Comparison of ENCODE assay signal across 21 cellular contexts in the genomic region with DNA sequence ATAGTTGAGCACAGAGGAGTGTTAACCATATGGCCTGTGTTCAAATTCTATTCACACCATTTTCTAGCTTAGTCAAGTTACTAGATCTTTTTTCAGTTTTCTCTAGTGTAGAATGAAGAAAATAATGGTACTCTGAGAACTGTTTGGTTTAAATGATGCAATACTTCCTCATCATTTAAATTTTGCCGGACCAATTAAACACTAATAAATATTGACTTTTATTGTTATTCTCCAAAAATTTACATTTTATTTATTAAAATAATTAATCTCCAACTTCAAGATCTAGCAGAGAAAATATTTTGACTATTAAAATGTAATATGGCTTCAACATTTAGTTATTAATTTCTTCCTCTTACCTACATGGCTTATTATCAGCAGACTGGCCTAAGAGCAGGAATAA.
DNase-seq lines count a peak whose midpoint lies in the region; ATAC-seq, FAIRE-seq and TF ChIP-seq lines count a peak whose summit lies in the region.
"Had no signal": no experiment of that assay in that cellular context is flagged by ENCODE, and none has a peak within 500 bp of the region (broad histone marks: within the 10 kb centered on the region; RNA-seq: fewer than 3 reads in every experiment).

No MANE protein-coding gene starts in this region.

- FAIRE-seq in G401.6 (lab: Jason Lieb, UNC) (peak; percentile 17), K562 (lab: Jason Lieb, UNC) (no peak), islet of Langerhans (lab: Jason Lieb, UNC) (peak; percentile 43)
- FAIRE-seq: A549, D721Med, GM12891, GM19239 had no signal

- H3K36me3 Mint-ChIP-seq in mesothelial cell of epicardium = no peaks in the 10 kb centered on the region
- H3K36me3 Mint-ChIP-seq in stimulated activated memory B cell treated with anti-CD40 and anti-IgM and Interleukin-4, amounts not matched to agents 10 μg/mL and 1 μg/mL and 100 μg/mL, for 72 hours = no peaks in the 10 kb centered on the region
- H3K36me3 Mint-ChIP-seq: CD8-positive, alpha-beta T cell had no signal

- H3K4me2 ChIP-seq in K562 (ENCODE audit: insufficient read depth, low read length) = no peak overlapping the region
- H3K4me2 ChIP-seq: A549; BLaER1 treated with 17β-estradiol and CSF1 and Interleukin-3, amounts not matched to agents 10 nM and 100 nM had no signal

- peaks cover 3% of the 10 kb centered on the region for H3K27me3 Mint-ChIP-seq in mesothelial cell of epicardium (ENCODE audit: low read depth)
- no peaks in the 10 kb centered on the region for H3K27me3 Mint-ChIP-seq in stimulated activated memory B cell treated with anti-CD40 and anti-IgM and Interleukin-4, amounts not matched to agents 10 μg/mL and 1 μg/mL and 100 μg/mL, for 72 hours
- H3K27me3 Mint-ChIP-seq: B cell; CD4-positive, alpha-beta T cell had no signal

- no peak for TF ChIP-seq EP300 in K562 (IDR thresholded peaks at IDR 0.05; ENCODE audit: low read length)

- H3K9me3 Mint-ChIP-seq in mesothelial cell of epicardium = peaks cover 11% of the 10 kb centered on the region
- peaks cover 7% of the 10 kb centered on the region for H3K9me3 Mint-ChIP-seq in stimulated activated memory B cell treated with anti-CD40 and anti-IgM and Interleukin-4, amounts not matched to agents 10 μg/mL and 1 μg/mL and 100 μg/mL, for 72 hours
- H3K9me3 Mint-ChIP-seq: CD4-positive, alpha-beta T cell; CD8-positive, alpha-beta T cell had no signal

- H3K4me1 Mint-ChIP-seq in mesothelial cell of epicardium = peaks cover 6% of the 10 kb centered on the region
- no peaks in the 10 kb centered on the region for H3K4me1 Mint-ChIP-seq in stimulated activated memory B cell treated with anti-CD40 and anti-IgM and Interleukin-4, amounts not matched to agents 10 μg/mL and 1 μg/mL and 100 μg/mL, for 72 hours
- H3K4me1 Mint-ChIP-seq: B cell had no signal

- no peak overlapping the region for H3K4me3 ChIP-seq in K562
- H3K4me3 ChIP-seq: A549; BLaER1 treated with 17β-estradiol and CSF1 and Interleukin-3, amounts not matched to agents 10 nM and 100 nM had no signal

- in situ Hi-C loops in K562 (cut with MboI) = no loop called here
- in situ Hi-C loops in KBM-7 (cut with MboI; ENCODE audit: low pct_unique_long_range_greater_than_20kb, low sequenced_read_pairs) = no loop called here

- H3K36me3 ChIP-seq in K562 (ENCODE audit: control insufficient read depth, insufficient read depth, low read length) = no peaks in the 10 kb centered on the region
- H3K36me3 ChIP-seq: BLaER1 treated with 17β-estradiol and CSF1 and Interleukin-3, amounts not matched to agents 10 nM and 100 nM had no signal

- no peaks in the 10 kb centered on the region; the same call in none of the 2 replicates for H3K9me3 ChIP-seq in K562 (replicated peaks; ENCODE audit: control insufficient read depth, insufficient read depth, low read depth, low read length)
- H3K9me3 ChIP-seq: A549, Caco-2 had no signal

- no peak overlapping the region for H3K9ac ChIP-seq in K562 (ENCODE audit: insufficient read depth in 1 of 2, low read depth in 2 of 2, low read length in 2 of 2)
- H3K9ac ChIP-seq: BLaER1 treated with 17β-estradiol and CSF1 and Interleukin-3, amounts not matched to agents 10 nM and 100 nM had no signal

- H2AFZ ChIP-seq in K562 (ENCODE audit: low read depth, low read length) = no peak overlapping the region

- CTCF ChIA-PET in K562 (lab: Yijun Ruan, JAX; ENCODE audit: low intra/inter-chr PET ratio) = no interaction called here

- DNase-seq in K562 (ENCODE audit: extremely low read depth in 1 of 4, low spot score in 3 of 4) = no peak
- DNase-seq in mesothelial cell of epicardium (ENCODE audit: low spot score in 2 of 2, unreplicated experiment in 2 of 2) = no peak
- no peak for DNase-seq in KBM-7
- DNase-seq: AML-193; Caco-2; Calu3; CD4-positive, alpha-beta T cell; CD8-positive, alpha-beta T cell; DMS79 treated with DMSO at 0.1 percent for 48 hours; GDM1 had no signal

- no TSS peak for BruUV-seq in K562 (replicated peaks; lab: Mats Ljungman, UMichigan)

- no peak overlapping the region for H3K27ac ChIP-seq in K562 (ENCODE audit: extremely low read depth, low read depth, low read length)
- H3K27ac ChIP-seq: 22Rv1; A549; BLaER1 treated with 17β-estradiol and CSF1 and Interleukin-3, amounts not matched to agents 10 nM and 100 nM; C4-2B had no signal

- no peaks in the 10 kb centered on the region for H4K20me1 ChIP-seq in K562 (replicated peaks; ENCODE audit: control insufficient read depth, insufficient read depth, low read length)
- H4K20me1 ChIP-seq: BLaER1 treated with 17β-estradiol and CSF1 and Interleukin-3, amounts not matched to agents 10 nM and 100 nM had no signal

- POLR2A ChIA-PET in K562 (lab: Yijun Ruan, JAX) = no interaction called here

- no peak for TF ChIP-seq RAD21 in K562 (CRISPR knock-in tag; conservative IDR thresholded peaks at IDR 0.05 in 1 of 2, IDR thresholded peaks at IDR 0.05 in 1 of 2)

- 8% methylated on average over 1 of the region's 1 CpG for WGBS in K562 (ENCODE audit: insufficient coverage, low coverage, missing lambda C conversion rate)

- no peak overlapping the region for H3K27ac Mint-ChIP-seq in mesothelial cell of epicardium
- no peak overlapping the region for H3K27ac Mint-ChIP-seq in stimulated activated memory B cell treated with anti-CD40 and anti-IgM and Interleukin-4, amounts not matched to agents 10 μg/mL and 1 μg/mL and 100 μg/mL, for 72 hours
- H3K27ac Mint-ChIP-seq: B cell; CD4-positive, alpha-beta T cell; CD8-positive, alpha-beta T cell had no signal

- TF ChIP-seq CTCF in K562 (IDR thresholded peaks at IDR 0.05 in 2 of 3, conservative IDR thresholded peaks at IDR 0.05 in 1 of 3; ENCODE audit: insufficient read depth in 2 of 3, low read depth in 1 of 3, low read length in 3 of 3) (no peak), mesothelial cell of epicardium (IDR thresholded peaks at IDR 0.05; ENCODE audit: unreplicated experiment) (no peak)

- H3K79me2 ChIP-seq in K562 (ENCODE audit: control insufficient read depth, insufficient read depth, low read length) = no peaks in the 10 kb centered on the region

- no peak for ATAC-seq in K562
- ATAC-seq in stimulated activated memory B cell treated with anti-CD40 and anti-IgM and Interleukin-4, amounts not matched to agents 10 μg/mL and 1 μg/mL and 100 μg/mL, for 72 hours = no peak
- ATAC-seq: A549; CD8-positive, alpha-beta T cell had no signal

- H3K9me1 ChIP-seq in K562 (ENCODE audit: control insufficient read depth, insufficient read depth, low read length) = no peaks in the 10 kb centered on the region

- no peaks in the 10 kb centered on the region for H3K4me1 ChIP-seq in K562 (replicated peaks in 1 of 2; ENCODE audit: control insufficient read depth in 2 of 2, insufficient read depth in 2 of 2, low read length in 2 of 2)
- H3K4me1 ChIP-seq: A549; BLaER1 treated with 17β-estradiol and CSF1 and Interleukin-3, amounts not matched to agents 10 nM and 100 nM; Caco-2 had no signal

- no peak for TF ChIP-seq POLR2A in K562 (conservative IDR thresholded peaks at IDR 0.05)

- no peaks in the 10 kb centered on the region for H3K27me3 ChIP-seq in K562 (ENCODE audit: control insufficient read depth in 2 of 2, insufficient read depth in 2 of 2, low read length in 2 of 2)
- H3K27me3 ChIP-seq: BLaER1 treated with 17β-estradiol and CSF1 and Interleukin-3, amounts not matched to agents 10 nM and 100 nM had no signal

- intact Hi-C loops in K562 (cut with micrococcal nuclease) = no loop called here

- H3K4me3 Mint-ChIP-seq in mesothelial cell of epicardium = no peak overlapping the region
- no peak overlapping the region for H3K4me3 Mint-ChIP-seq in stimulated activated memory B cell treated with anti-CD40 and anti-IgM and Interleukin-4, amounts not matched to agents 10 μg/mL and 1 μg/mL and 100 μg/mL, for 72 hours
- H3K4me3 Mint-ChIP-seq: B cell; CD4-positive, alpha-beta T cell; CD8-positive, alpha-beta T cell had no signal

TF ChIP-seq in K562, 482 proteins besides CTCF, POLR2A, EP300 and RAD21:
- TF ChIP-seq ZZZ3 (IDR thresholded peaks at IDR 0.05) (no peak), CEBPG (CRISPR knock-in tag; IDR thresholded peaks at IDR 0.05) (no peak), CEBPG (tag; conservative IDR thresholded peaks at IDR 0.05 in 1 of 2, IDR thresholded peaks at IDR 0.05 in 1 of 2) (peak in 1 of 2 experiments; percentile 61; a peak in 1 of 4 replicates), HNRNPL (IDR thresholded peaks at IDR 0.05; ENCODE audit: low read depth, low read length) (no peak), ZNF766 (CRISPR knock-in tag; conservative IDR thresholded peaks at IDR 0.05) (no peak)
- TF ChIP-seq, protein P1, sequence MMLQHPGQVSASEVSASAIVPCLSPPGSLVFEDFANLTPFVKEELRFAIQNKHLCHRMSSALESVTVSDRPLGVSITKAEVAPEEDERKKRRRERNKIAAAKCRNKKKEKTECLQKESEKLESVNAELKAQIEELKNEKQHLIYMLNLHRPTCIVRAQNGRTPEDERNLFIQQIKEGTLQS (IDR thresholded peaks at IDR 0.05) = 0 out of 2 replicates have a peak, but pooled peaks have one; percentile 8
- TF ChIP-seq, protein P1 (CRISPR knock-in tag; conservative IDR thresholded peaks at IDR 0.05) = no peak
TF ChIP-seq in K562: peak in this region for 2.
